Comparison of ENCODE assay signal across 14 cellular contexts in genomic region chr13:26923824-26924605, GRCh38.
DNase-seq lines count a peak whose midpoint lies in the region; ATAC-seq, FAIRE-seq and TF ChIP-seq lines count a peak whose summit lies in the region.
"Had no signal": no experiment of that assay in that cellular context is flagged by ENCODE, and none has a peak within 500 bp of the region (broad histone marks: within the 10 kb centered on the region; RNA-seq: fewer than 3 reads in every experiment).

No MANE protein-coding gene starts in this region.

- DNase-seq in EL (peak; percentile 37), RCC 7860 (ENCODE audit: low spot score) (peak; percentile 69), fibroblast of lung (ENCODE audit: low read depth in 2 of 2) (peak; percentile 70 to 83), foreskin melanocyte (no peak)
- DNase-seq: C1 segment of cervical spinal cord, islet precursor cell, natural killer cell, NCI-H1105 treated with DMSO at 0.1 percent for 48 hours, NCI-H526 had no signal

- H3K4me3 ChIP-seq in fibroblast of lung (replicated peaks in 1 of 4; ENCODE audit: control extremely low read depth in 1 of 4, insufficient read depth in 1 of 4, low read depth in 3 of 4, low read length in 4 of 4): no peak overlapping the region

- FAIRE-seq in RCC 7860 (lab: Jason Lieb, UNC): peak; percentile 90
- FAIRE-seq: G401.6 had no signal

- no peak overlapping the region for H2AFZ ChIP-seq in fibroblast of lung (ENCODE audit: low read length)

- H4K20me1 ChIP-seq in fibroblast of lung (ENCODE audit: control insufficient read depth, extremely low read depth, insufficient read depth, low read length): no peaks in the 10 kb centered on the region

- no peak overlapping the region for H3K27ac ChIP-seq in fibroblast of lung (ENCODE audit: insufficient read depth, low read length)

- no peaks in the 10 kb centered on the region for H3K36me3 ChIP-seq in fibroblast of lung (ENCODE audit: control insufficient read depth, insufficient read depth, low read length)

- peaks cover 5% of the 10 kb centered on the region for H3K27me3 ChIP-seq in fibroblast of lung (ENCODE audit: control insufficient read depth, insufficient read depth, low read length)

- no peaks in the 10 kb centered on the region for H3K79me2 ChIP-seq in fibroblast of lung (ENCODE audit: control insufficient read depth, insufficient read depth, low read length)

- H3K4me2 ChIP-seq in fibroblast of lung (ENCODE audit: extremely low read depth, insufficient read depth, low read length): no peak overlapping the region

- no peaks in the 10 kb centered on the region for H3K9me3 ChIP-seq in fibroblast of lung (ENCODE audit: control insufficient read depth, insufficient read depth, low read depth, low read length)

- peak overlapping the region; percentile 5 to 62 (median 45) for H3K27ac Mint-ChIP-seq in nephron
- H3K27ac Mint-ChIP-seq: natural killer cell had no signal

- ATAC-seq in GM21717 (IDR thresholded peaks at IDR 0.05; ENCODE audit: unreplicated experiment) (no peak), HG03196 (IDR thresholded peaks at IDR 0.05; ENCODE audit: unreplicated experiment) (no peak), GM19324 (IDR thresholded peaks at IDR 0.05; ENCODE audit: low FRiP score, unreplicated experiment) (no peak)
- ATAC-seq: natural killer cell had no signal

- no peak overlapping the region for H3K4me3 Mint-ChIP-seq in nephron
- H3K4me3 Mint-ChIP-seq: natural killer cell had no signal

- H3K27me3 Mint-ChIP-seq in nephron (ENCODE audit: low read depth): peaks cover 8% of the 10 kb centered on the region

- H3K9ac ChIP-seq in fibroblast of lung (ENCODE audit: insufficient read depth, low read length): no peak overlapping the region

- no peaks in the 10 kb centered on the region for H3K36me3 Mint-ChIP-seq in nephron (ENCODE audit: low read depth)
- H3K36me3 Mint-ChIP-seq: natural killer cell had no signal

- H3K4me1 Mint-ChIP-seq in nephron: peaks cover 18% of the 10 kb centered on the region
- H3K4me1 Mint-ChIP-seq: natural killer cell had no signal

- TF ChIP-seq CTCF in fibroblast of lung (conservative IDR thresholded peaks at IDR 0.05 in 1 of 2, IDR thresholded peaks at IDR 0.05 in 1 of 2; ENCODE audit: low read depth in 1 of 2, low read length in 2 of 2) (no peak), nephron (IDR thresholded peaks at IDR 0.05; ENCODE audit: unreplicated experiment in 3 of 3) (no peak)

- no peaks in the 10 kb centered on the region for H3K4me1 ChIP-seq in fibroblast of lung (ENCODE audit: control insufficient read depth, extremely low read depth, insufficient read depth, low read length)

- H3K9me3 Mint-ChIP-seq in nephron: no peaks in the 10 kb centered on the region
- H3K9me3 Mint-ChIP-seq: natural killer cell had no signal
